In genomic region chr11:128311742-128312719, GRCh38 we compare ENCODE assay signal across 16 cellular contexts.
DNase-seq lines count a peak whose midpoint lies in the region; ATAC-seq and TF ChIP-seq lines count a peak whose summit lies in the region.
"Had no signal": no experiment of that assay in that cellular context is flagged by ENCODE, and none has a peak within 500 bp of the region (broad histone marks: within the 10 kb centered on the region; RNA-seq: fewer than 3 reads in every experiment).

No MANE protein-coding gene starts in this region.

- TF ChIP-seq CTCF in suprapubic skin (IDR thresholded peaks at IDR 0.05): no peak

- H3K4me3 ChIP-seq in suprapubic skin: no peak overlapping the region
- H3K4me3 ChIP-seq: PC-9, prostate gland had no signal

- 60% methylated on average over 3 of the region's 3 CpGs for WGBS in suprapubic skin

- H3K4me1 ChIP-seq in suprapubic skin: no peaks in the 10 kb centered on the region
- H3K4me1 ChIP-seq: prostate gland had no signal

- peaks cover 68% of the 10 kb centered on the region for H3K4me1 Mint-ChIP-seq in central memory CD8-positive, alpha-beta T cell

- H3K36me3 Mint-ChIP-seq in central memory CD8-positive, alpha-beta T cell (ENCODE audit: insufficient read depth): peaks cover 2% of the 10 kb centered on the region

- no peak for TF ChIP-seq POLR2A in suprapubic skin (IDR thresholded peaks at IDR 0.05)

- ATAC-seq in GM18511 (IDR thresholded peaks at IDR 0.05; ENCODE audit: unreplicated experiment) (peak; percentile 72), GM19463 (IDR thresholded peaks at IDR 0.05; ENCODE audit: unreplicated experiment) (peak; percentile 77), HG03108 (IDR thresholded peaks at IDR 0.05; ENCODE audit: unreplicated experiment) (peak; percentile 51)
- peak; percentile 60 for ATAC-seq in central memory CD8-positive, alpha-beta T cell (replicated peaks; ENCODE audit: extremely low read depth, poor library complexity, severe bottlenecking)
- ATAC-seq: left ventricle myocardium superior had no signal

- H3K9me3 ChIP-seq in suprapubic skin: no peaks in the 10 kb centered on the region
- H3K9me3 ChIP-seq: prostate gland had no signal

- H3K27me3 Mint-ChIP-seq in central memory CD8-positive, alpha-beta T cell: no peaks in the 10 kb centered on the region
- H3K27me3 Mint-ChIP-seq: IgD-negative memory B cell had no signal

- peak overlapping the region; percentile 63 for H3K27ac Mint-ChIP-seq in central memory CD8-positive, alpha-beta T cell (ENCODE audit: low read depth)
- H3K27ac Mint-ChIP-seq: HFFc6 had no signal

- no peak for TF ChIP-seq EP300 in suprapubic skin (IDR thresholded peaks at IDR 0.05)

- no peak overlapping the region for H3K4me3 Mint-ChIP-seq in central memory CD8-positive, alpha-beta T cell
- H3K4me3 Mint-ChIP-seq: HFFc6, IgD-negative memory B cell had no signal

- no peaks in the 10 kb centered on the region for H3K36me3 ChIP-seq in suprapubic skin
- H3K36me3 ChIP-seq: prostate gland had no signal

- no peak overlapping the region for H3K27ac ChIP-seq in suprapubic skin
- H3K27ac ChIP-seq: PC-9, prostate gland had no signal

- H3K9me3 Mint-ChIP-seq in central memory CD8-positive, alpha-beta T cell: peaks cover 20% of the 10 kb centered on the region

- no peaks in the 10 kb centered on the region for H3K27me3 ChIP-seq in suprapubic skin

- DNase-seq in central memory CD8-positive, alpha-beta T cell (ENCODE audit: low spot score in 2 of 2): no peak
- DNase-seq in suprapubic skin (ENCODE audit: low spot score in 2 of 2) (no peak), midbrain (lab: John Stamatoyannopoulos, UW) (no peak), HK-2 (ENCODE audit: unreplicated experiment) (no peak), iPS-NIHi11 (ENCODE audit: low spot score) (no peak)
- DNase-seq: glutamatergic neuron; HFFc6; left ventricle myocardium superior; NCI-H2029; PC-9; stimulated activated CD4-positive, alpha-beta T cell treated with anti-CD3 and anti-CD28 coated beads, Interleukin-4, amount 100 ng/mL, for 24 hours had no signal
